In genomic region chr1:159196543-159196942, GRCh38 we compare ENCODE assay signal across 17 cellular contexts. TPM values are rescaled to one million over a fixed set of nuclear protein-coding genes. Genes with fewer than 3 reads are reported as not detected.
DNase-seq lines count a peak whose midpoint lies in the region; ATAC-seq, FAIRE-seq and TF ChIP-seq lines count a peak whose summit lies in the region.
"Had no signal": no experiment of that assay in that cellular context is flagged by ENCODE, and none has a peak within 500 bp of the region (broad histone marks: within the 10 kb centered on the region; RNA-seq: fewer than 3 reads in every experiment).

No MANE protein-coding gene starts in this region.

- ATAC-seq in HepG2, result peak; percentile 77
- ATAC-seq in right lobe of liver, result no peak
- ATAC-seq in Panc1, result no peak
- no peak for ATAC-seq in T-helper 17 cell
- ATAC-seq: activated CD4-positive, CD25-positive, alpha-beta regulatory T cell treated with anti-CD3 and anti-CD28 coated beads, Interleukin-2, amount 50 U/mL, for 24 hours; activated T-cell treated with anti-CD3 and anti-CD28 coated beads, Interleukin-2, amount 50 U/mL, for 72 hours had no signal

- FAIRE-seq in HepG2 (lab: Jason Lieb, UNC), result no peak
- FAIRE-seq: GM19239, islet of Langerhans had no signal

- H3K4me1 Mint-ChIP-seq in T-helper 17 cell, result peaks cover 8% of the 10 kb centered on the region

- no peak for TF ChIP-seq EP300 in HepG2 (IDR thresholded peaks at IDR 0.05; ENCODE audit: low read depth in 2 of 2, low read length in 2 of 2)
- no peak for TF ChIP-seq EP300 in HepG2 (CRISPR knock-in tag; IDR thresholded peaks at IDR 0.05; ENCODE audit: borderline replicate concordance)
- no peak for TF ChIP-seq EP300 in esophagus muscularis mucosa (IDR thresholded peaks at IDR 0.05)
- no peak for TF ChIP-seq EP300 in suprapubic skin (IDR thresholded peaks at IDR 0.05)

- no peak overlapping the region for H3K27ac ChIP-seq in HepG2 (ENCODE audit: extremely low read length, insufficient read depth, low read length)
- H3K27ac ChIP-seq in right lobe of liver, result no peak overlapping the region
- no peak overlapping the region for H3K27ac ChIP-seq in Panc1 (ENCODE audit: low read length)
- H3K27ac ChIP-seq in esophagus squamous epithelium, result no peak overlapping the region
- no peak overlapping the region for H3K27ac ChIP-seq in esophagus muscularis mucosa (replicated peaks in 1 of 4)
- no peak overlapping the region for H3K27ac ChIP-seq in suprapubic skin
- H3K27ac ChIP-seq: skin epidermis, transverse colon had no signal

- in situ Hi-C loops in HepG2 (cut with HindIII; ENCODE audit: extremely low pct_ligation_motif_present, low pct_unique_long_range_greater_than_20kb), result loop anchor here (5.0 kb wide), 1 partner anchor 34 kb away; no protein-coding TSS in a partner anchor
- in situ Hi-C loops in Panc1 (cut with HindIII; ENCODE audit: low pct_unique_long_range_greater_than_20kb, low sequenced_read_pairs), result no loop called here

- TF ChIP-seq POLR2A in HepG2 (IDR thresholded peaks at IDR 0.05; ENCODE audit: insufficient read depth in 1 of 2, low read depth in 2 of 2, low read length in 2 of 2) (no peak), right lobe of liver (IDR thresholded peaks at IDR 0.05) (no peak), esophagus squamous epithelium (IDR thresholded peaks at IDR 0.05) (no peak), esophagus muscularis mucosa (IDR thresholded peaks at IDR 0.05; ENCODE audit: low read depth) (no peak), suprapubic skin (IDR thresholded peaks at IDR 0.05) (no peak)

- no peaks in the 10 kb centered on the region for H3K36me3 ChIP-seq in HepG2 (replicated peaks in 1 of 2; ENCODE audit: control insufficient read depth in 1 of 2, insufficient read depth in 2 of 2, low read length in 2 of 2)
- H3K36me3 ChIP-seq in right lobe of liver, result no peaks in the 10 kb centered on the region
- H3K36me3 ChIP-seq in Panc1 (ENCODE audit: control insufficient read depth, insufficient read depth, low read length), result no peaks in the 10 kb centered on the region
- no peaks in the 10 kb centered on the region for H3K36me3 ChIP-seq in esophagus squamous epithelium
- peaks cover 0 to 17% (median 0%) of the 10 kb centered on the region in 4 donors for H3K36me3 ChIP-seq in esophagus muscularis mucosa
- no peaks in the 10 kb centered on the region for H3K36me3 ChIP-seq in suprapubic skin
- H3K36me3 ChIP-seq: HAP-1, transverse colon had no signal

- intact Hi-C loops in HepG2 (cut with micrococcal nuclease; ENCODE audit: unreplicated experiment), result no loop called here
- intact Hi-C loops in right lobe of liver (cut with DNase I), result no loop called here
- intact Hi-C loops in Panc1 (cut with micrococcal nuclease; ENCODE audit: unreplicated experiment), result loop anchor here (5.0 kb wide), 1 partner anchor 34 kb away; no protein-coding TSS in a partner anchor
- intact Hi-C loops in esophagus squamous epithelium (cut with DNase I), result loop anchor here (5.0 kb wide), 1 partner anchor 34 kb away; no protein-coding TSS in a partner anchor
- intact Hi-C loops in esophagus muscularis mucosa (cut with DNase I), result no loop called here

- no peak overlapping the region for H2AFZ ChIP-seq in HepG2 (ENCODE audit: low read length)

- H3K4me1 ChIP-seq in HepG2 (ENCODE audit: insufficient read depth, low read length) (no peaks in the 10 kb centered on the region), right lobe of liver (no peaks in the 10 kb centered on the region), Panc1 (ENCODE audit: control insufficient read depth, insufficient read depth, low read length) (no peaks in the 10 kb centered on the region), esophagus squamous epithelium (no peaks in the 10 kb centered on the region), esophagus muscularis mucosa (no peaks in the 10 kb centered on the region), suprapubic skin (no peaks in the 10 kb centered on the region)
- H3K4me1 ChIP-seq: HAP-1, transverse colon had no signal

- no peak overlapping the region for H3K9ac ChIP-seq in HepG2 (ENCODE audit: insufficient read depth, low read depth, low read length)

- no peak overlapping the region for H3K4me3 Mint-ChIP-seq in T-helper 17 cell
- H3K4me3 Mint-ChIP-seq: activated T-cell treated with anti-CD3 and anti-CD28 coated beads, Interleukin-2, amount 50 U/mL, for 72 hours had no signal

- no peak for TF ChIP-seq RAD21 in HepG2 (CRISPR knock-in tag; IDR thresholded peaks at IDR 0.05)

- BruUV-seq in HepG2 (replicated peaks; lab: Mats Ljungman, UMichigan), result no TSS peak
- no TSS peak for BruUV-seq in Panc1 (replicated peaks; lab: Mats Ljungman, UMichigan)

- WGBS in HepG2 (ENCODE audit: low lambda C conversion rate), result 3% methylated on average over 5 of the region's 5 CpGs
- WGBS in right lobe of liver (ENCODE audit: insufficient coverage, low coverage, low lambda C conversion rate, missing lambda C conversion rate), result 51% methylated on average over 4 of the region's 5 CpGs
- WGBS in esophagus squamous epithelium, 2 donors, result 54 to 56% methylated on average over 5 of the region's 5 CpGs
- WGBS in esophagus muscularis mucosa, result 68% methylated on average over 5 of the region's 5 CpGs
- WGBS in suprapubic skin, result 73% methylated on average over 5 of the region's 5 CpGs

- H3K27me3 ChIP-seq in HepG2 (ENCODE audit: control insufficient read depth in 1 of 2, insufficient read depth in 2 of 2, low read length in 2 of 2) (0 out of 5 replicates have a peak, but pooled peaks cover 0 to 4% of the 10 kb centered on the region in 2 experiments), right lobe of liver (no peaks in the 10 kb centered on the region), Panc1 (ENCODE audit: control insufficient read depth, insufficient read depth, low read length) (peaks cover 2% of the 10 kb centered on the region; the same call in 1 of the 2 replicates), esophagus squamous epithelium (peaks cover 0 to 37% (median 0%) of the 10 kb centered on the region in 4 donors), esophagus muscularis mucosa (peaks cover 0 to 14% (median 0%) of the 10 kb centered on the region in 4 donors), suprapubic skin (peaks cover 10% of the 10 kb centered on the region)

- DNase-seq in HepG2 (ENCODE audit: low spot score) (no peak), right lobe of liver (no peak), Panc1 (ENCODE audit: low read depth, low spot score) (no peak), esophagus squamous epithelium (lab: John Stamatoyannopoulos, UW) (no peak), esophagus muscularis mucosa (ENCODE audit: extremely low spot score) (no peak), NCI-H1930 (lab: John Stamatoyannopoulos, UW) (no peak), suprapubic skin (ENCODE audit: low spot score in 2 of 2) (no peak), T-helper 17 cell (no peak)
- DNase-seq: activated T-cell treated with anti-CD3 and anti-CD28 coated beads, Interleukin-2, amount 50 U/mL, for 72 hours; NCI-H2171 treated with DMSO at 0.1 percent for 48 hours; SHP77; transverse colon had no signal

- TF ChIP-seq CTCF in HepG2 (CRISPR knock-in tag; IDR thresholded peaks at IDR 0.05) (no peak), right lobe of liver (IDR thresholded peaks at IDR 0.05) (no peak), Panc1 (IDR thresholded peaks at IDR 0.05) (peak; percentile 28), esophagus squamous epithelium (IDR thresholded peaks at IDR 0.05) (peak in 4 of 6 experiments; percentile 3 to 34 (median 11)), esophagus muscularis mucosa (IDR thresholded peaks at IDR 0.05) (peak in 1 of 3 experiments; percentile 11), suprapubic skin (IDR thresholded peaks at IDR 0.05) (no peak)

- H3K27me3 Mint-ChIP-seq in T-helper 17 cell, result peaks cover 81% of the 10 kb centered on the region

- no peak overlapping the region for H3K4me3 ChIP-seq in HepG2 (replicated peaks in 1 of 3; ENCODE audit: insufficient read depth in 1 of 3, low read depth in 2 of 3, low read length in 3 of 3)
- no peak overlapping the region for H3K4me3 ChIP-seq in right lobe of liver
- no peak overlapping the region for H3K4me3 ChIP-seq in Panc1 (ENCODE audit: low read depth in 2 of 2, low read length in 2 of 2)
- H3K4me3 ChIP-seq in esophagus squamous epithelium, result no peak overlapping the region
- no peak overlapping the region for H3K4me3 ChIP-seq in esophagus muscularis mucosa
- H3K4me3 ChIP-seq in suprapubic skin, result no peak overlapping the region
- H3K4me3 ChIP-seq: HAP-1, skin epidermis, transverse colon had no signal

- CTCF ChIA-PET in HepG2 (lab: Yijun Ruan, JAX; ENCODE audit: low intra/inter-chr PET ratio, low total read pairs), result interaction anchor here (2.9 kb wide), 1 partner anchor 36 kb away, joined by 38 read pairs; no protein-coding TSS in a partner anchor
- CTCF ChIA-PET in Panc1 (lab: Charles Lee), result interaction anchor here (0.6 to 0.7 kb wide), 2 partner anchors 63 to 1313 kb away, joined by 3 to 4 read pairs; no protein-coding TSS in a partner anchor

- no peak overlapping the region for H3K4me2 ChIP-seq in HepG2 (ENCODE audit: low read depth, low read length)

- POLR2A ChIA-PET in HepG2 (lab: Yijun Ruan, JAX), result no interaction called here
- POLR2A ChIA-PET in Panc1 (lab: Charles Lee), result no interaction called here

- H3K9me3 ChIP-seq in HepG2 (ENCODE audit: low read length), result no peaks in the 10 kb centered on the region
- no peaks in the 10 kb centered on the region for H3K9me3 ChIP-seq in right lobe of liver
- no peaks in the 10 kb centered on the region for H3K9me3 ChIP-seq in Panc1 (ENCODE audit: control insufficient read depth, insufficient read depth, low read depth, low read length)
- no peaks in the 10 kb centered on the region for H3K9me3 ChIP-seq in esophagus squamous epithelium
- no peaks in the 10 kb centered on the region for H3K9me3 ChIP-seq in esophagus muscularis mucosa
- H3K9me3 ChIP-seq in suprapubic skin, result no peaks in the 10 kb centered on the region
- H3K9me3 ChIP-seq in T-helper 17 cell (ENCODE audit: control insufficient read depth, low read length, poor library complexity, severe bottlenecking), result no peaks in the 10 kb centered on the region
- H3K9me3 ChIP-seq: HAP-1, transverse colon had no signal

- no peak overlapping the region for H3K27ac Mint-ChIP-seq in T-helper 17 cell
- H3K27ac Mint-ChIP-seq: activated T-cell treated with anti-CD3 and anti-CD28 coated beads, Interleukin-2, amount 50 U/mL, for 72 hours had no signal

- H4K20me1 ChIP-seq in HepG2 (ENCODE audit: insufficient read depth, low read length), result no peaks in the 10 kb centered on the region

- H3K36me3 Mint-ChIP-seq in T-helper 17 cell (ENCODE audit: low read depth), result peaks cover 10% of the 10 kb centered on the region

- H3K79me2 ChIP-seq in HepG2 (ENCODE audit: insufficient read depth, low read length), result no peaks in the 10 kb centered on the region

RNA-seq across cellular contexts. Expression of gene ACKR1, which starts 8.1 kb away (rescaled TPM):
- total RNA-seq in HepG2 (2016; rRNA removed; fragmentation: Illumina TruSeq; extraction: Trizol) (not detected in 2 replicates), right lobe of liver (under 1 TPM in 4 of 6 experiments, not detected in 2; 0.12 to 0.53 (median 0.39) TPM), Panc1 (2021; ENCODE audit: unreplicated experiment) (not detected), esophagus squamous epithelium (10 to 100 TPM in 3 of 4 donors, 1 to 10 TPM in 1; 2.2 to 67.9 (median 33.7) TPM), esophagus muscularis mucosa (100 to 1,000 TPM in 2 of 4 donors, 10 to 100 TPM in 2; 31.1 to 315 (median 128) TPM), suprapubic skin (100 to 1,000 TPM in 1 of 4 donors, 10 to 100 TPM in 3; 34.7 to 117 (median 41.4) TPM), T-helper 17 cell (not detected)
- not detected in 2 replicates for total RNA-seq in HepG2 (2016; cell fraction: cytosol; rRNA removed; fragmentation: Illumina TruSeq; extraction: Trizol; ENCODE audit: low read depth)
- total RNA-seq in HepG2 (2016; cell fraction: insoluble cytoplasmic fraction; rRNA removed; fragmentation: Illumina TruSeq; extraction: Trizol), result not detected in 2 replicates
- not detected in 2 replicates for total RNA-seq in HepG2 (2016; cell fraction: membrane; rRNA removed; fragmentation: Illumina TruSeq; extraction: Trizol)
- total RNA-seq in HepG2 (2016; cell fraction: nucleus; rRNA removed; fragmentation: Illumina TruSeq; extraction: Trizol), result not detected in 2 replicates
- polyA plus RNA-seq in HepG2 (2011; rRNA removed), result not detected in 2 replicates
- polyA plus RNA-seq in HepG2 (2011; cell fraction: cytosol; rRNA removed), result not detected in 2 replicates
- polyA plus RNA-seq in HepG2 (2011; cell fraction: nucleus; rRNA removed), result not detected in 2 replicates
- polyA plus RNA-seq in HepG2 (2012), result not detected in 2 replicates
- not detected in 2 replicates for polyA plus RNA-seq in HepG2 (2016; cell fraction: cytosol; fragmentation: Illumina TruSeq; extraction: Trizol; ENCODE audit: low read depth)
- not detected in 2 replicates for polyA plus RNA-seq in HepG2 (2016; cell fraction: insoluble cytoplasmic fraction; fragmentation: Illumina TruSeq; extraction: Trizol; ENCODE audit: low read depth)
- not detected in 2 replicates for polyA plus RNA-seq in HepG2 (2016; cell fraction: membrane; fragmentation: Illumina TruSeq; extraction: Trizol; ENCODE audit: low read depth)
- not detected in 2 replicates for polyA plus RNA-seq in HepG2 (2016; cell fraction: nucleus; fragmentation: Illumina TruSeq; extraction: Trizol; ENCODE audit: insufficient read depth, low read depth)
- polyA minus RNA-seq in HepG2 (2011; rRNA and poly(A)+ RNA removed; ENCODE audit: low replicate concordance), result not detected in 2 replicates
- not detected in 2 replicates for polyA minus RNA-seq in HepG2 (2011; cell fraction: cytosol; rRNA and poly(A)+ RNA removed)
- polyA minus RNA-seq in HepG2 (2011; cell fraction: nucleus; rRNA and poly(A)+ RNA removed), result not detected in 2 replicates
- polyA plus RNA-seq in Panc1 (2012; ENCODE audit: insufficient read length), result not detected
- total RNA-seq: activated T-cell treated with anti-CD3 and anti-CD28 coated beads, Interleukin-2, amount 50 U/mL, for 72 hours had no signal

RNA-seq across cellular contexts. Expression of gene CADM3, which starts 25.1 kb away (rescaled TPM):
- total RNA-seq in HepG2 (2016; rRNA removed; fragmentation: Illumina TruSeq; extraction: Trizol) (not detected in 2 replicates), right lobe of liver (under 1 TPM; 0.11 to 0.61 (median 0.16) TPM), Panc1 (2021; ENCODE audit: unreplicated experiment) (0.28 TPM), esophagus squamous epithelium (1 to 10 TPM in 2 of 4 donors, under 1 TPM in 2; 0.19 to 9.2 (median 3.3) TPM), esophagus muscularis mucosa (10 to 100 TPM; 10.8 to 24.7 (median 20.4) TPM), suprapubic skin (1 to 10 TPM; 4.3 to 9.8 (median 7.9) TPM), T-helper 17 cell (not detected)
- total RNA-seq in HepG2 (2016; cell fraction: cytosol; rRNA removed; fragmentation: Illumina TruSeq; extraction: Trizol; ENCODE audit: low read depth), result not detected in 2 replicates
- total RNA-seq in HepG2 (2016; cell fraction: insoluble cytoplasmic fraction; rRNA removed; fragmentation: Illumina TruSeq; extraction: Trizol), result not detected in 2 replicates
- total RNA-seq in HepG2 (2016; cell fraction: membrane; rRNA removed; fragmentation: Illumina TruSeq; extraction: Trizol), result not detected in 2 replicates
- not detected in 2 replicates for total RNA-seq in HepG2 (2016; cell fraction: nucleus; rRNA removed; fragmentation: Illumina TruSeq; extraction: Trizol)
- not detected in 2 replicates for polyA plus RNA-seq in HepG2 (2011; rRNA removed)
- polyA plus RNA-seq in HepG2 (2011; cell fraction: cytosol; rRNA removed), result not detected in 2 replicates
- polyA plus RNA-seq in HepG2 (2011; cell fraction: nucleus; rRNA removed), result not detected in 2 replicates
- polyA plus RNA-seq in HepG2 (2012), result not detected in 2 replicates
- polyA plus RNA-seq in HepG2 (2016; cell fraction: cytosol; fragmentation: Illumina TruSeq; extraction: Trizol; ENCODE audit: low read depth), result not detected in 2 replicates
- polyA plus RNA-seq in HepG2 (2016; cell fraction: insoluble cytoplasmic fraction; fragmentation: Illumina TruSeq; extraction: Trizol; ENCODE audit: low read depth), result not detected in 2 replicates
- not detected in 2 replicates for polyA plus RNA-seq in HepG2 (2016; cell fraction: membrane; fragmentation: Illumina TruSeq; extraction: Trizol; ENCODE audit: low read depth)
- not detected in 2 replicates for polyA plus RNA-seq in HepG2 (2016; cell fraction: nucleus; fragmentation: Illumina TruSeq; extraction: Trizol; ENCODE audit: insufficient read depth, low read depth)
- not detected in 2 replicates for polyA minus RNA-seq in HepG2 (2011; rRNA and poly(A)+ RNA removed; ENCODE audit: low replicate concordance)
- polyA minus RNA-seq in HepG2 (2011; cell fraction: cytosol; rRNA and poly(A)+ RNA removed), result not detected in 2 replicates
- polyA minus RNA-seq in HepG2 (2011; cell fraction: nucleus; rRNA and poly(A)+ RNA removed), result not detected in 2 replicates
- not detected for polyA plus RNA-seq in Panc1 (2012; ENCODE audit: insufficient read length)
- total RNA-seq: activated T-cell treated with anti-CD3 and anti-CD28 coated beads, Interleukin-2, amount 50 U/mL, for 72 hours had no signal

Comparison
In these comparisons a context has a peak if more than half of its experiments do, and no peak if none do; other contexts are left out.
1. CTCF ChIP-seq: peak in Panc1 (single experiment) and esophagus squamous epithelium (4 of 6); none in HepG2 (single experiment), right lobe of liver (0 of 4) and suprapubic skin (0 of 2).
2. intact Hi-C loops: an anchor here in Panc1 (5.0 kb wide) and esophagus squamous epithelium (5.0 kb wide); none called in HepG2, right lobe of liver and esophagus muscularis mucosa.